16 cellular contexts compared by ENCODE assay signal in the genomic region with DNA sequence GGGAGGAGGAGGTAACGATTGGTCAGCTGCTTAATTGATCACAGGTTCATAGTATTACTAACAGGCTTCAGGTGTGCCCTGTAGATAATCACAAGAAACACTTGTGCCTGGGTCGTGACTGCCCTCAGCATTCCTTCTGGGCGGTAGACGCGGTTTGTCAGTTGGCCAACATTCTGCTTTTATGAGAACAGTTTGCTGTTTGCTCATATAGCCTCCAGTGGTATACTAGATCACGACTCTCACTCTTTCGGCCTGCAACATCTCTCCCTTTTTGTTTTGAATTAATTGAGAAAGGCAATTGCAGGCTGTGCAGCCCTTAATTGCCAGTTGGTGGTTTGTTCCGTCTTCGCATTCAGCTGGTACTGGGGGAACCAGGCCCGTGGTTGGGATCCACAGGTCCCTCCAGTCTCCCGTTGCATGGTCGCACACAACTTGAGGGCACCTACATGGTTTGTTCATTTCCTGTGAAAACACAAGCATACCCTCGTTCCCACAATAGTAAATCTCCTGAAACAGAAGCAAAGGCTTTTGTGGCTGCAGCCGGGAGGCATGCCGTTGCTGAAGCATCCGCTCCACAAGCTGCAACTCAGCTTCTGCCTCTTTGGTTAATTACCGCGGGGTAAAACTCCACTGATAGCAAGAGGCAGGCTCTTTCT. TPM values are rescaled to one million over a fixed set of nuclear protein-coding genes. Genes with fewer than 3 reads are reported as not detected.
DNase-seq lines count a peak whose midpoint lies in the region; ATAC-seq and TF ChIP-seq lines count a peak whose summit lies in the region.
"Had no signal": no experiment of that assay in that cellular context is flagged by ENCODE, and none has a peak within 500 bp of the region (broad histone marks: within the 10 kb centered on the region; RNA-seq: fewer than 3 reads in every experiment).

No MANE protein-coding gene starts in this region.

- no peaks in the 10 kb centered on the region for H3K36me3 ChIP-seq in naive thymus-derived CD4-positive, alpha-beta T cell (ENCODE audit: control insufficient read depth in 2 of 3, insufficient read depth in 3 of 3, low read length in 3 of 3)
- H3K36me3 ChIP-seq: adrenal gland, upper lobe of left lung had no signal

- POLR2A ChIA-PET in CD4-positive, alpha-beta T cell (lab: Charles Lee): interaction anchor here (0.9 to 1.2 kb wide), 2 partner anchors 24 to 27 kb away, joined by 3 to 4 read pairs; no protein-coding TSS in a partner anchor
- POLR2A ChIA-PET in naive thymus-derived CD4-positive, alpha-beta T cell (lab: Charles Lee): interaction anchor here (0.8 to 1.4 kb wide), 2 partner anchors 23 to 86 kb away, joined by 3 read pairs; partner anchors contain the start of gene SFT2D3

- intact Hi-C loops in CD4-positive, alpha-beta T cell (cut with DNase I, micrococcal nuclease): no loop called here
- intact Hi-C loops in naive thymus-derived CD4-positive, alpha-beta T cell (cut with micrococcal nuclease): loop anchor here in 1 of 2 donors (2.0 kb wide), 2 partner anchors 25 to 33 kb away; no protein-coding TSS in a partner anchor

- TF ChIP-seq CTCF in CD4-positive, alpha-beta T cell (IDR thresholded peaks at IDR 0.05): no peak
- TF ChIP-seq CTCF in VCaP (conservative IDR thresholded peaks at IDR 0.05): no peak

- CTCF ChIA-PET in CD4-positive, alpha-beta T cell (lab: Charles Lee): interaction anchor here (1.2 kb wide), 1 partner anchor 24 kb away, joined by 4 read pairs; no protein-coding TSS in a partner anchor
- CTCF ChIA-PET in naive thymus-derived CD4-positive, alpha-beta T cell (lab: Charles Lee): interaction anchor here (1.7 to 2.1 kb wide), 2 partner anchors 10 to 24 kb away, joined by 3 to 6 read pairs; no protein-coding TSS in a partner anchor

- H3K4me3 Mint-ChIP-seq in CD4-positive, alpha-beta T cell: peak overlapping the region; percentile 21
- peak overlapping the region in 9 of 10 donors; percentile 22 to 75 (median 58) for H3K4me3 Mint-ChIP-seq in naive thymus-derived CD4-positive, alpha-beta T cell

- no peaks in the 10 kb centered on the region for H3K36me3 Mint-ChIP-seq in CD4-positive, alpha-beta T cell (ENCODE audit: low read depth)
- peaks cover 6 to 13% (median 9%) of the 10 kb centered on the region in 5 donors for H3K36me3 Mint-ChIP-seq in naive thymus-derived CD4-positive, alpha-beta T cell

- peaks cover 0 to 6% of the 10 kb centered on the region in 2 donors for H3K4me1 ChIP-seq in naive thymus-derived CD4-positive, alpha-beta T cell (ENCODE audit: control insufficient read depth in 2 of 2, insufficient read depth in 2 of 2, low read length in 2 of 2)
- H3K4me1 ChIP-seq: adrenal gland, upper lobe of left lung had no signal

- H3K9me3 ChIP-seq in CD4-positive, alpha-beta T cell (ENCODE audit: control insufficient read depth, low read length): peaks cover 9% of the 10 kb centered on the region
- peaks cover 0 to 5% (median 0%) of the 10 kb centered on the region in 3 experiments for H3K9me3 ChIP-seq in naive thymus-derived CD4-positive, alpha-beta T cell (ENCODE audit: control insufficient read depth in 2 of 3, low read length in 3 of 3)

- no peak overlapping the region for H3K27ac ChIP-seq in CD4-positive, alpha-beta T cell (ENCODE audit: low read depth, low read length)
- H3K27ac ChIP-seq in VCaP: peak overlapping the region; percentile 84
- H3K27ac ChIP-seq in naive thymus-derived CD4-positive, alpha-beta T cell (ENCODE audit: low read depth, low read length): no peak overlapping the region
- H3K27ac ChIP-seq: adrenal gland, upper lobe of left lung had no signal

- peak in 1 of 10 experiments; percentile 32 for DNase-seq in CD4-positive, alpha-beta T cell
- DNase-seq in GM04503 (ENCODE audit: low read depth) (peak; percentile 35), NOMO-1 (lab: John Stamatoyannopoulos, UW; ENCODE audit: unreplicated experiment in 2 of 2) (no peak), NCI-H2171 treated with DMSO at 0.1 percent for 48 hours (lab: John Stamatoyannopoulos, UW) (no peak), NCI-H187 (lab: John Stamatoyannopoulos, UW) (no peak)
- peak in 2 of 9 donors; percentile 16 to 31 for DNase-seq in naive thymus-derived CD4-positive, alpha-beta T cell
- DNase-seq: activated CD4-positive, alpha-beta T cell treated with anti-CD3 and anti-CD28 coated beads for 48 hours; cortex of kidney; NCI-H1105 treated with DMSO at 0.1 percent for 48 hours; NCI-H69; SHP77 treated with DMSO at 0.1 percent for 48 hours had no signal

- ATAC-seq in CD4-positive, alpha-beta T cell (ENCODE audit: poor library complexity): peak; percentile 32
- ATAC-seq in naive thymus-derived CD4-positive, alpha-beta T cell: no peak
- no peak for ATAC-seq in GM19395 (IDR thresholded peaks at IDR 0.05; ENCODE audit: unreplicated experiment)

- peaks cover 6% of the 10 kb centered on the region for H3K9me3 Mint-ChIP-seq in CD4-positive, alpha-beta T cell
- peaks cover 0 to 31% (median 9%) of the 10 kb centered on the region in 11 donors for H3K9me3 Mint-ChIP-seq in naive thymus-derived CD4-positive, alpha-beta T cell

- no peaks in the 10 kb centered on the region for H3K27me3 ChIP-seq in CD4-positive, alpha-beta T cell (ENCODE audit: control insufficient read depth, insufficient read depth, low read length)
- H3K27me3 ChIP-seq in naive thymus-derived CD4-positive, alpha-beta T cell (ENCODE audit: control insufficient read depth in 2 of 2, insufficient read depth in 2 of 2, low read length in 2 of 2): no peaks in the 10 kb centered on the region
- H3K27me3 ChIP-seq: adrenal gland, upper lobe of left lung had no signal

- no peak overlapping the region for H3K4me3 ChIP-seq in naive thymus-derived CD4-positive, alpha-beta T cell (ENCODE audit: low read length)
- H3K4me3 ChIP-seq: adrenal gland, upper lobe of left lung had no signal

- peaks cover 32% of the 10 kb centered on the region for H3K4me1 Mint-ChIP-seq in CD4-positive, alpha-beta T cell (ENCODE audit: low read depth)
- peaks cover 8 to 36% (median 31%) of the 10 kb centered on the region in 7 donors for H3K4me1 Mint-ChIP-seq in naive thymus-derived CD4-positive, alpha-beta T cell

- H3K27ac Mint-ChIP-seq in CD4-positive, alpha-beta T cell: peak overlapping the region; percentile 77
- peak overlapping the region in 7 of 9 donors; percentile 15 to 81 (median 49) for H3K27ac Mint-ChIP-seq in naive thymus-derived CD4-positive, alpha-beta T cell

- H3K27me3 Mint-ChIP-seq in CD4-positive, alpha-beta T cell: no peaks in the 10 kb centered on the region
- H3K27me3 Mint-ChIP-seq in naive thymus-derived CD4-positive, alpha-beta T cell: peaks cover 0 to 21% (median 0%) of the 10 kb centered on the region in 5 donors

RNA-seq across cellular contexts. Expression of gene GPR17, which starts 30.3 kb away (rescaled TPM):
- not detected for total RNA-seq in CD4-positive, alpha-beta T cell
- not detected for total RNA-seq in naive thymus-derived CD4-positive, alpha-beta T cell
- polyA plus RNA-seq in naive thymus-derived CD4-positive, alpha-beta T cell: not detected
- total RNA-seq: HT1080 had no signal

RNA-seq across cellular contexts. Expression of gene LIMS2, which starts 59.7 kb away (rescaled TPM):
- total RNA-seq in CD4-positive, alpha-beta T cell: 1 to 10 TPM; 6.1 to 7.0 TPM
- 10 to 100 TPM in 2 of 5 experiments, 1 to 10 TPM in 3; 5.3 to 13.7 (median 10.0) TPM for total RNA-seq in naive thymus-derived CD4-positive, alpha-beta T cell
- 10 to 100 TPM; 17.0 to 27.0 TPM for polyA plus RNA-seq in naive thymus-derived CD4-positive, alpha-beta T cell
